19 cellular contexts compared by ENCODE assay signal in the genomic region with DNA sequence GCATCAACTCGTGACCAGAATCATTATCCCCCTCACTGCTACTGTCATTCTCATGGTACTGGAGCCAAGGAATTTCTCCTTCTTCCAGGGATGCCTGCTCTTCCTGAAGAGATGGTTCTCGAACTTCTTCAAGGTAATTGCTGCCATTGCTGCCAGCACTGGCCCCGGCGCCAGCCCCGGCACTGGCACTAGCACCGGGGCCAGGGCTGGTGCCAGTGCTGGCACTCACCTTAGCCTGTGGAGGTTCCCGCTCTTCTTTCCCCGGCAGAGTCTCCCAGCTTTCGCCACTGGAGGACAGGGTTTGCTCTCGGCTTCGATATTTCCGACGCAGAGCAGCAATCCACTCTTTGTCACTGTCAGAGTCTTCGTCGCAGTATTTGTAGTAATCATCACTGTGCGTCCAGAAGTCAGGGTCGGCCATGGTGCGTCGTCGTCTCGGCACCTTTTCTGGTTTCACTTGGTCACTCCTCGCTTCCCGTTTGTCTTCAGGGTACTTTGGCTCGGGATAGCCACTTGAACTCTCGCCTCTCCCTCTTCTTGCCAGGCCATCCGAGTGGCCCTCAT. TPM values are rescaled to one million over a fixed set of nuclear protein-coding genes. Genes with fewer than 3 reads are reported as not detected.
DNase-seq lines count a peak whose midpoint lies in the region; ATAC-seq lines count a peak whose summit lies in the region.
"Had no signal": no experiment of that assay in that cellular context is flagged by ENCODE, and none has a peak within 500 bp of the region (broad histone marks: within the 10 kb centered on the region; RNA-seq: fewer than 3 reads in every experiment).

No MANE protein-coding gene starts in this region.

- in situ Hi-C loops in KBM-7 (cut with MboI; ENCODE audit: low pct_unique_long_range_greater_than_20kb, low sequenced_read_pairs): no loop called here

- no peak for ATAC-seq in central memory CD8-positive, alpha-beta T cell (replicated peaks; ENCODE audit: extremely low read depth, poor library complexity, severe bottlenecking)
- ATAC-seq in stimulated activated naive B cell treated with anti-CD40 and anti-IgM and Interleukin-4, amounts not matched to agents 10 μg/mL and 1 μg/mL and 100 μg/mL, for 72 hours (replicated peaks): no peak
- no peak for ATAC-seq in GM21526 (IDR thresholded peaks at IDR 0.05; ENCODE audit: low FRiP score, unreplicated experiment)

- H3K4me3 ChIP-seq in CD8-positive, alpha-beta memory T cell (ENCODE audit: low read length): no peak overlapping the region

- POLR2A ChIA-PET in CD8-positive, alpha-beta memory T cell (lab: Charles Lee): no interaction called here

- H3K4me3 Mint-ChIP-seq in activated T-cell treated with anti-CD3 and anti-CD28 coated beads, Interleukin-2, amount 50 U/mL, for 24 hours: no peak overlapping the region
- H3K4me3 Mint-ChIP-seq in CD8-positive, alpha-beta memory T cell: peak overlapping the region in 1 of 7 donors; percentile 30
- no peak overlapping the region for H3K4me3 Mint-ChIP-seq in central memory CD8-positive, alpha-beta T cell
- no peak overlapping the region for H3K4me3 Mint-ChIP-seq in stimulated activated naive B cell treated with anti-CD40 and anti-IgM and Interleukin-4, amounts not matched to agents 10 μg/mL and 1 μg/mL and 100 μg/mL, for 72 hours
- H3K4me3 Mint-ChIP-seq: B cell, HFFc6 had no signal

- no peaks in the 10 kb centered on the region for H3K27me3 ChIP-seq in CD8-positive, alpha-beta memory T cell (ENCODE audit: insufficient read depth, low read length, poor library complexity, severe bottlenecking)

- H3K27ac ChIP-seq in CD8-positive, alpha-beta memory T cell (ENCODE audit: low read depth, low read length): no peak overlapping the region

- peaks cover 17% of the 10 kb centered on the region for H3K36me3 Mint-ChIP-seq in activated T-cell treated with anti-CD3 and anti-CD28 coated beads, Interleukin-2, amount 50 U/mL, for 24 hours (ENCODE audit: low read depth)
- peaks cover 0 to 34% (median 0%) of the 10 kb centered on the region in 3 donors for H3K36me3 Mint-ChIP-seq in CD8-positive, alpha-beta memory T cell
- peaks cover 5% of the 10 kb centered on the region for H3K36me3 Mint-ChIP-seq in central memory CD8-positive, alpha-beta T cell (ENCODE audit: insufficient read depth)
- peaks cover 17 to 20% of the 10 kb centered on the region in 2 donors for H3K36me3 Mint-ChIP-seq in stimulated activated naive B cell treated with anti-CD40 and anti-IgM and Interleukin-4, amounts not matched to agents 10 μg/mL and 1 μg/mL and 100 μg/mL, for 72 hours

- no peaks in the 10 kb centered on the region for H3K9me3 Mint-ChIP-seq in activated T-cell treated with anti-CD3 and anti-CD28 coated beads, Interleukin-2, amount 50 U/mL, for 24 hours
- H3K9me3 Mint-ChIP-seq in CD8-positive, alpha-beta memory T cell: no peaks in the 10 kb centered on the region
- H3K9me3 Mint-ChIP-seq in central memory CD8-positive, alpha-beta T cell: no peaks in the 10 kb centered on the region
- no peaks in the 10 kb centered on the region for H3K9me3 Mint-ChIP-seq in stimulated activated naive B cell treated with anti-CD40 and anti-IgM and Interleukin-4, amounts not matched to agents 10 μg/mL and 1 μg/mL and 100 μg/mL, for 72 hours
- H3K9me3 Mint-ChIP-seq: HFFc6 had no signal

- H3K27ac Mint-ChIP-seq in activated T-cell treated with anti-CD3 and anti-CD28 coated beads, Interleukin-2, amount 50 U/mL, for 24 hours: peak overlapping the region; percentile 22
- peak overlapping the region in 6 of 8 donors; percentile 59 to 87 (median 74) for H3K27ac Mint-ChIP-seq in CD8-positive, alpha-beta memory T cell
- H3K27ac Mint-ChIP-seq in central memory CD8-positive, alpha-beta T cell (ENCODE audit: low read depth): peak overlapping the region; percentile 72
- peak overlapping the region; percentile 57 for H3K27ac Mint-ChIP-seq in stimulated activated naive B cell treated with anti-CD40 and anti-IgM and Interleukin-4, amounts not matched to agents 10 μg/mL and 1 μg/mL and 100 μg/mL, for 72 hours
- H3K27ac Mint-ChIP-seq: B cell, HFFc6 had no signal

- peaks cover 50% of the 10 kb centered on the region for H3K27me3 Mint-ChIP-seq in activated T-cell treated with anti-CD3 and anti-CD28 coated beads, Interleukin-2, amount 50 U/mL, for 24 hours
- H3K27me3 Mint-ChIP-seq in CD8-positive, alpha-beta memory T cell: peaks cover 0 to 5% of the 10 kb centered on the region in 2 donors
- H3K27me3 Mint-ChIP-seq in central memory CD8-positive, alpha-beta T cell: no peaks in the 10 kb centered on the region
- peaks cover 0 to 12% of the 10 kb centered on the region in 2 donors for H3K27me3 Mint-ChIP-seq in stimulated activated naive B cell treated with anti-CD40 and anti-IgM and Interleukin-4, amounts not matched to agents 10 μg/mL and 1 μg/mL and 100 μg/mL, for 72 hours
- H3K27me3 Mint-ChIP-seq: B cell had no signal

- H3K9me3 ChIP-seq in CD8-positive, alpha-beta memory T cell (ENCODE audit: low read length): no peaks in the 10 kb centered on the region

- CTCF ChIA-PET in CD8-positive, alpha-beta memory T cell (lab: Charles Lee): no interaction called here

- no peak for DNase-seq in activated T-cell treated with anti-CD3 and anti-CD28 coated beads, Interleukin-2, amount 50 U/mL, for 24 hours
- DNase-seq in activated T-cell treated with anti-CD3 and anti-CD28 coated beads for 4 hours: no peak
- no peak for DNase-seq in CD8-positive, alpha-beta memory T cell
- no peak for DNase-seq in central memory CD8-positive, alpha-beta T cell (ENCODE audit: low spot score in 2 of 2)
- no peak for DNase-seq in stimulated activated naive B cell treated with anti-CD40 and anti-IgM and Interleukin-4, amounts not matched to agents 10 μg/mL and 1 μg/mL and 100 μg/mL, for 72 hours
- DNase-seq in KBM-7: no peak
- no peak for DNase-seq in activated CD4-positive, alpha-beta T cell treated with anti-CD3 and anti-CD28 coated beads for 4 hours
- DNase-seq: DMS79 treated with DMSO at 0.1 percent for 48 hours, H7, HFFc6, NCI-H1417 treated with DMSO at 0.1 percent for 48 hours, NCI-H187 treated with DMSO at 0.1 percent for 48 hours, NCI-H2227 treated with DMSO at 0.1 percent for 48 hours, NCI-H510A treated with DMSO at 0.1 percent for 48 hours, NCI-H774, OCI-M1, SHP77 had no signal

- H3K36me3 ChIP-seq in CD8-positive, alpha-beta memory T cell (ENCODE audit: insufficient read depth, low read length): no peaks in the 10 kb centered on the region

- peaks cover 15% of the 10 kb centered on the region for H3K4me1 ChIP-seq in CD8-positive, alpha-beta memory T cell (ENCODE audit: insufficient read depth, low read length)

- peaks cover 37% of the 10 kb centered on the region for H3K4me1 Mint-ChIP-seq in activated T-cell treated with anti-CD3 and anti-CD28 coated beads, Interleukin-2, amount 50 U/mL, for 24 hours (ENCODE audit: low read depth)
- H3K4me1 Mint-ChIP-seq in CD8-positive, alpha-beta memory T cell: peaks cover 26 to 45% (median 29%) of the 10 kb centered on the region in 3 donors
- peaks cover 29% of the 10 kb centered on the region for H3K4me1 Mint-ChIP-seq in central memory CD8-positive, alpha-beta T cell
- peaks cover 19 to 25% of the 10 kb centered on the region in 2 donors for H3K4me1 Mint-ChIP-seq in stimulated activated naive B cell treated with anti-CD40 and anti-IgM and Interleukin-4, amounts not matched to agents 10 μg/mL and 1 μg/mL and 100 μg/mL, for 72 hours

RNA-seq across cellular contexts. Expression of a gene that starts 3.4 kb away (rescaled TPM):
- 10 to 100 TPM; 14.2 to 18.5 TPM for total RNA-seq in CD8-positive, alpha-beta memory T cell
- 47.9 TPM for polyA plus RNA-seq in CD8-positive, alpha-beta memory T cell

Comparison
In these comparisons a context has a peak if more than half of its experiments do, and no peak if none do; other contexts are left out.
1. H3K27ac Mint-ChIP-seq: peak in every context shown above with its lines; median percentile 74 in CD8-positive, alpha-beta memory T cell; 72 in central memory CD8-positive, alpha-beta T cell; 57 in stimulated activated naive B cell treated with anti-CD40 and anti-IgM and Interleukin-4, amounts not matched to agents 10 μg/mL and 1 μg/mL and 100 μg/mL, for 72 hours; 22 in activated T-cell treated with anti-CD3 and anti-CD28 coated beads, Interleukin-2, amount 50 U/mL, for 24 hours.